17 cellular contexts compared by ENCODE assay signal in genomic region chr2:124995185-124995912, GRCh38.
DNase-seq lines count a peak whose midpoint lies in the region; ATAC-seq and TF ChIP-seq lines count a peak whose summit lies in the region.
"Had no signal": no experiment of that assay in that cellular context is flagged by ENCODE, and none has a peak within 500 bp of the region (broad histone marks: within the 10 kb centered on the region; RNA-seq: fewer than 3 reads in every experiment).

No MANE protein-coding gene starts in this region.

- H3K4me1 ChIP-seq in GM23338 (ENCODE audit: insufficient read depth) (peaks cover 37% of the 10 kb centered on the region), HUES64 (ENCODE audit: insufficient read depth, low read length) (peaks cover 43% of the 10 kb centered on the region), mesendoderm (ENCODE audit: control insufficient read depth, low read depth, low read length) (no peaks in the 10 kb centered on the region)
- H3K4me1 ChIP-seq: BLaER1 had no signal

- H3K4me1 Mint-ChIP-seq in GM23338 (peaks cover 49% of the 10 kb centered on the region), type B pancreatic cell (ENCODE audit: unreplicated experiment) (peaks cover 26% of the 10 kb centered on the region)
- H3K4me1 Mint-ChIP-seq: CD8-positive, alpha-beta memory T cell; IgD-negative memory B cell had no signal

- H3K4me2 ChIP-seq in GM23338 (no peak overlapping the region; the same call in 1 of the 2 replicates), mesendoderm (ENCODE audit: low read length) (no peak overlapping the region)
- H3K4me2 ChIP-seq: BLaER1, KMS-11 had no signal

- H3K79me2 ChIP-seq in GM23338 (replicated peaks; ENCODE audit: insufficient read depth) (no peaks in the 10 kb centered on the region), mesendoderm (ENCODE audit: control insufficient read depth, insufficient read depth, low read length) (no peaks in the 10 kb centered on the region)

- H3K4me3 ChIP-seq in GM23338 (no peak overlapping the region), HUES64 (ENCODE audit: low read length) (no peak overlapping the region), mesendoderm (ENCODE audit: low read length) (no peak overlapping the region)
- H3K4me3 ChIP-seq: BLaER1, GM12878 had no signal

- 0 out of 2 replicates have a peak, but pooled peaks cover 11% of the 10 kb centered on the region for H3K9me2 ChIP-seq in GM23338 (ENCODE audit: insufficient read depth)

- H3K56ac ChIP-seq in mesendoderm (ENCODE audit: low read length) = no peak overlapping the region

- H4K20me1 ChIP-seq in GM23338 (replicated peaks; ENCODE audit: insufficient read depth) = no peaks in the 10 kb centered on the region
- H4K20me1 ChIP-seq: BLaER1 had no signal

- H2BK120ac ChIP-seq in mesendoderm (ENCODE audit: low read depth, low read length) = no peak overlapping the region

- H3K23ac ChIP-seq in mesendoderm (ENCODE audit: low read length) = no peak overlapping the region

- DNase-seq in GM23338 (ENCODE audit: low spot score) = peak; percentile 53
- DNase-seq in iPS DF 19.7 (ENCODE audit: low read depth, low spot score) = peak; percentile 75
- DNase-seq in mesendoderm = peak; percentile 42
- no peak for DNase-seq in type B pancreatic cell (ENCODE audit: extremely low spot score, unreplicated experiment)
- DNase-seq in stimulated activated naive CD4-positive, alpha-beta T cell treated with Interleukin-2 at 50 U/mL for 16 hours (lab: John Stamatoyannopoulos, UW) = no peak
- DNase-seq: 8988T; AML-193; CD8-positive, alpha-beta memory T cell; DMS53 had no signal

- H3K79me1 ChIP-seq in mesendoderm (ENCODE audit: low read length) = no peaks in the 10 kb centered on the region

- H4K8ac ChIP-seq in mesendoderm (ENCODE audit: low read depth, low read length) = no peak overlapping the region

- H4K5ac ChIP-seq in mesendoderm (ENCODE audit: low read length) = no peak overlapping the region

- H3K27me3 ChIP-seq in GM23338 (ENCODE audit: insufficient read depth) (no peaks in the 10 kb centered on the region), HUES64 (ENCODE audit: insufficient read depth, low read length) (no peaks in the 10 kb centered on the region), mesendoderm (ENCODE audit: insufficient read depth, low read length, poor library complexity) (no peaks in the 10 kb centered on the region)
- H3K27me3 ChIP-seq: BLaER1 had no signal

- H2BK5ac ChIP-seq in mesendoderm (ENCODE audit: low read length) = no peak overlapping the region

- 0 out of 2 replicates have a peak overlapping the region, but pooled peaks have one; percentile 17 for H3K9ac ChIP-seq in HUES64 (ENCODE audit: low read depth, low read length)
- H3K9ac ChIP-seq in mesendoderm (ENCODE audit: low read length) = no peak overlapping the region
- H3K9ac ChIP-seq: BLaER1, KMS-11 had no signal

- H3F3A ChIP-seq in GM23338 (replicated peaks; ENCODE audit: low read depth) = peaks cover 8% of the 10 kb centered on the region; the same call in 1 of the 2 replicates

- H3K9me3 ChIP-seq in HUES64 (ENCODE audit: insufficient read depth, low read depth, low read length) = 0 out of 2 replicates have a peak, but pooled peaks cover 4% of the 10 kb centered on the region
- H3K9me3 ChIP-seq: BLaER1 had no signal

- 95% methylated on average over 5 of the region's 6 CpGs for WGBS in HUES64
- WGBS in mesendoderm (ENCODE audit: extremely low coverage, insufficient coverage, low lambda C conversion rate) = 88% methylated on average over 1 of the region's 6 CpGs

- peaks cover 44% of the 10 kb centered on the region for H3K36me3 Mint-ChIP-seq in GM23338 (ENCODE audit: low read depth)
- no peaks in the 10 kb centered on the region for H3K36me3 Mint-ChIP-seq in type B pancreatic cell
- H3K36me3 Mint-ChIP-seq: CD8-positive, alpha-beta memory T cell; IgD-negative memory B cell had no signal

- no peak; a peak in 1 of 4 replicates for TF ChIP-seq CTCF in GM23338 (conservative IDR thresholded peaks at IDR 0.05; ENCODE audit: low read depth in 2 of 2)
- no peak for TF ChIP-seq CTCF in type B pancreatic cell (conservative IDR thresholded peaks at IDR 0.05)

- peak overlapping the region; percentile 96 for H3K27ac Mint-ChIP-seq in GM23338
- H3K27ac Mint-ChIP-seq in type B pancreatic cell = no peak overlapping the region
- H3K27ac Mint-ChIP-seq: CD8-positive, alpha-beta memory T cell; IgD-negative memory B cell had no signal

- H2AK5ac ChIP-seq in mesendoderm (ENCODE audit: low read length) = no peak overlapping the region

- H3K27me3 Mint-ChIP-seq in GM23338 (ENCODE audit: insufficient read depth, low read depth, poor library complexity) (no peaks in the 10 kb centered on the region), type B pancreatic cell (no peaks in the 10 kb centered on the region)
- H3K27me3 Mint-ChIP-seq: CD8-positive, alpha-beta memory T cell; IgD-negative memory B cell had no signal

- H3K4me3 Mint-ChIP-seq in GM23338 (no peak overlapping the region), type B pancreatic cell (no peak overlapping the region)
- H3K4me3 Mint-ChIP-seq: CD8-positive, alpha-beta memory T cell; IgD-negative memory B cell had no signal

- H3K36me3 ChIP-seq in GM23338 (ENCODE audit: insufficient read depth) = no peaks in the 10 kb centered on the region
- no peaks in the 10 kb centered on the region for H3K36me3 ChIP-seq in HUES64 (ENCODE audit: insufficient read depth, low read length)
- no peaks in the 10 kb centered on the region for H3K36me3 ChIP-seq in mesendoderm (ENCODE audit: control insufficient read depth, insufficient read depth, low read length)
- H3K36me3 ChIP-seq: BLaER1 had no signal

- H3K27ac ChIP-seq in GM23338 (ENCODE audit: low read depth) (peak overlapping the region; percentile 96), HUES64 (ENCODE audit: low read depth, low read length) (peak overlapping the region; percentile 97), mesendoderm (ENCODE audit: low read depth, low read length) (no peak overlapping the region)
- H3K27ac ChIP-seq: BLaER1, HL-60, KMS-11 had no signal

- H3K4ac ChIP-seq in mesendoderm (ENCODE audit: low read depth, low read length) = no peak overlapping the region

- H2BK15ac ChIP-seq in mesendoderm (replicated peaks; ENCODE audit: low read depth) = no peak overlapping the region

- ATAC-seq in GM23338 (peak; percentile 49), GM18502 (IDR thresholded peaks at IDR 0.05; ENCODE audit: poor library complexity, unreplicated experiment) (no peak)
- ATAC-seq: GM12878, HCT116 had no signal

- H2AFZ ChIP-seq in GM23338 = no peak overlapping the region

- H3K9me3 Mint-ChIP-seq in GM23338 = peaks cover 20% of the 10 kb centered on the region; the same call in 2 of the 3 replicates
- peaks cover 5% of the 10 kb centered on the region for H3K9me3 Mint-ChIP-seq in type B pancreatic cell

- no peak overlapping the region for H3K18ac ChIP-seq in mesendoderm (ENCODE audit: low read length)

TF ChIP-seq in GM23338, 12 proteins besides CTCF, POLR2A, EP300 and RAD21 (continues in another document):
- no peak for TF ChIP-seq ZNF331 (CRISPR knock-in tag; IDR thresholded peaks at IDR 0.05; ENCODE audit: low read depth)
- no peak for TF ChIP-seq JUNB (IDR thresholded peaks at IDR 0.05; ENCODE audit: unreplicated experiment)
- peak; percentile 64 for TF ChIP-seq NANOG (IDR thresholded peaks at IDR 0.05; ENCODE audit: borderline replicate concordance)
- TF ChIP-seq ETS1 (IDR thresholded peaks at IDR 0.05) = no peak

Comparison
In these comparisons a context has a peak if more than half of its experiments do, and no peak if none do; other contexts are left out.
1. DNase-seq: peak in GM23338 (single experiment), iPS DF 19.7 (single experiment) and mesendoderm (single experiment); none in type B pancreatic cell (single experiment) and stimulated activated naive CD4-positive, alpha-beta T cell treated with Interleukin-2 at 50 U/mL for 16 hours (single experiment).